In the genomic region with DNA sequence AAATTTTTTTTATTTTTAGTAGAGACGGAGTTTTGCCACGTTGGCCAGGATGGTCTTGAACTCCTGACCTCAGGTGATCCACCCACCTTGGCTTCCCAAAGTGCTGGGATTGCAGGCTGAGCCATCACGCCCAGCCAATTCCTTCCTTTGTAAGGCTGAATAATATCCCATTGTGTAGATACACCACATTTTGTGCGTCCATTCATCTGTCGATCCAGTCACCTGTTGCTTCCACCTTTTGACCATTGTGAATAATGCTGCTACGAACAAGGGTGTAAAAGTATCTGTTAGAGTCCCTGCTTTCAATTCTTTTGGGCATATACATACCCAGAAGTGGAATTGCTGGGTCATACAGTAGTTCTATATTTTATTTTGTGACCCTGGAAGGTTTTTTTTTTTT, we compare ENCODE assay signal across 22 cellular contexts. TPM values are rescaled to one million over a fixed set of nuclear protein-coding genes. Genes with fewer than 3 reads are reported as not detected.
A peak's percentile ranks its signal among the peaks of the same experiment; 100 is the strongest.
DNase-seq lines count a peak whose midpoint lies in the region; ATAC-seq and TF ChIP-seq lines count a peak whose summit lies in the region.
"Had no signal": no experiment of that assay in that cellular context is flagged by ENCODE, and none has a peak within 500 bp of the region (broad histone marks: within the 10 kb centered on the region; RNA-seq: fewer than 3 reads in every experiment).

No MANE protein-coding gene starts in this region.

- H3K36me3 ChIP-seq in HEK293 (ENCODE audit: control insufficient read depth in 2 of 2, insufficient read depth in 1 of 2, low read length in 2 of 2), result no peaks in the 10 kb centered on the region
- peaks cover 35% of the 10 kb centered on the region for H3K36me3 ChIP-seq in CD8-positive, alpha-beta memory T cell (ENCODE audit: insufficient read depth, low read length)

- no peaks in the 10 kb centered on the region for H3K9me3 Mint-ChIP-seq in activated naive CD8-positive, alpha-beta T cell (ENCODE audit: low read depth)
- no peaks in the 10 kb centered on the region for H3K9me3 Mint-ChIP-seq in activated naive CD8-positive, alpha-beta T cell treated with anti-CD3 and anti-CD28 coated beads, Interleukin-2, amount 50 U/mL, for 24 hours
- no peaks in the 10 kb centered on the region for H3K9me3 Mint-ChIP-seq in stimulated activated effector memory CD8-positive, alpha-beta T cell treated with anti-CD3 and anti-CD28 coated beads, Interleukin-12 subunit alpha, Interleukin-12 subunit beta, amount 100 ng/mL, for 72 hours
- H3K9me3 Mint-ChIP-seq in CD8-positive, alpha-beta memory T cell, result no peaks in the 10 kb centered on the region
- H3K9me3 Mint-ChIP-seq: CD4-positive, alpha-beta memory T cell; CD4-positive, CD25-positive, alpha-beta regulatory T cell had no signal

- peak overlapping the region; percentile 1 for H3K27ac Mint-ChIP-seq in activated naive CD8-positive, alpha-beta T cell
- H3K27ac Mint-ChIP-seq in activated naive CD8-positive, alpha-beta T cell treated with anti-CD3 and anti-CD28 coated beads, Interleukin-2, amount 50 U/mL, for 24 hours, result no peak overlapping the region
- peak overlapping the region; percentile 83 for H3K27ac Mint-ChIP-seq in T-helper 17 cell
- peak overlapping the region; percentile 85 for H3K27ac Mint-ChIP-seq in stimulated activated effector memory CD8-positive, alpha-beta T cell treated with anti-CD3 and anti-CD28 coated beads, Interleukin-12 subunit alpha, Interleukin-12 subunit beta, amount 100 ng/mL, for 72 hours
- H3K27ac Mint-ChIP-seq in CD8-positive, alpha-beta memory T cell, result peak overlapping the region in 3 of 8 donors; percentile 5 to 47 (median 8)
- H3K27ac Mint-ChIP-seq: B cell, CD14-positive monocyte had no signal

- no peak for DNase-seq in activated naive CD8-positive, alpha-beta T cell treated with anti-CD3 and anti-CD28 coated beads, Interleukin-2, amount 50 U/mL, for 24 hours
- no peak for DNase-seq in T-helper 17 cell
- no peak for DNase-seq in stimulated activated effector memory CD8-positive, alpha-beta T cell treated with anti-CD3 and anti-CD28 coated beads, Interleukin-12 subunit alpha, Interleukin-12 subunit beta, amount 100 ng/mL, for 72 hours (ENCODE audit: low spot score in 2 of 2)
- no peak for DNase-seq in CD8-positive, alpha-beta memory T cell
- no peak for DNase-seq in activated CD4-positive, alpha-beta T cell treated with anti-CD3 and anti-CD28 coated beads, Interleukin-2, amount 50 U/mL, for 48 hours
- DNase-seq: AML-193; C1 segment of cervical spinal cord; Caco-2; Calu3; CD4-positive, alpha-beta memory T cell; CD4-positive, CD25-positive, alpha-beta regulatory T cell; DMS79 treated with DMSO at 0.1 percent for 48 hours; GF-D8 had no signal

- H3K27ac ChIP-seq in HEK293 (ENCODE audit: extremely low read depth, low read depth, low read length), result no peak overlapping the region
- no peak overlapping the region for H3K27ac ChIP-seq in CD8-positive, alpha-beta memory T cell (ENCODE audit: low read depth, low read length)
- H3K27ac ChIP-seq: 22Rv1, A549, BLaER1 had no signal

- no peaks in the 10 kb centered on the region for H3K36me3 Mint-ChIP-seq in activated naive CD8-positive, alpha-beta T cell
- peaks cover 5% of the 10 kb centered on the region for H3K36me3 Mint-ChIP-seq in activated naive CD8-positive, alpha-beta T cell treated with anti-CD3 and anti-CD28 coated beads, Interleukin-2, amount 50 U/mL, for 24 hours (ENCODE audit: low read depth)
- peaks cover 5% of the 10 kb centered on the region for H3K36me3 Mint-ChIP-seq in T-helper 17 cell (ENCODE audit: low read depth)
- H3K36me3 Mint-ChIP-seq in stimulated activated effector memory CD8-positive, alpha-beta T cell treated with anti-CD3 and anti-CD28 coated beads, Interleukin-12 subunit alpha, Interleukin-12 subunit beta, amount 100 ng/mL, for 72 hours, result peaks cover 65% of the 10 kb centered on the region
- peaks cover 0 to 62% (median 10%) of the 10 kb centered on the region in 3 donors for H3K36me3 Mint-ChIP-seq in CD8-positive, alpha-beta memory T cell

- no peaks in the 10 kb centered on the region for H3K27me3 Mint-ChIP-seq in activated naive CD8-positive, alpha-beta T cell
- H3K27me3 Mint-ChIP-seq in activated naive CD8-positive, alpha-beta T cell treated with anti-CD3 and anti-CD28 coated beads, Interleukin-2, amount 50 U/mL, for 24 hours, result no peaks in the 10 kb centered on the region
- no peaks in the 10 kb centered on the region for H3K27me3 Mint-ChIP-seq in T-helper 17 cell
- H3K27me3 Mint-ChIP-seq in CD8-positive, alpha-beta memory T cell, result no peaks in the 10 kb centered on the region
- H3K27me3 Mint-ChIP-seq: B cell; CD4-positive, alpha-beta memory T cell; CD4-positive, CD25-positive, alpha-beta regulatory T cell had no signal

- H3K4me1 Mint-ChIP-seq in activated naive CD8-positive, alpha-beta T cell (ENCODE audit: low read depth), result peaks cover under 1% of the 10 kb centered on the region
- H3K4me1 Mint-ChIP-seq in activated naive CD8-positive, alpha-beta T cell treated with anti-CD3 and anti-CD28 coated beads, Interleukin-2, amount 50 U/mL, for 24 hours, result peaks cover 2% of the 10 kb centered on the region
- H3K4me1 Mint-ChIP-seq in T-helper 17 cell, result peaks cover 5% of the 10 kb centered on the region
- peaks cover 15% of the 10 kb centered on the region for H3K4me1 Mint-ChIP-seq in stimulated activated effector memory CD8-positive, alpha-beta T cell treated with anti-CD3 and anti-CD28 coated beads, Interleukin-12 subunit alpha, Interleukin-12 subunit beta, amount 100 ng/mL, for 72 hours
- peaks cover 4 to 7% (median 6%) of the 10 kb centered on the region in 3 donors for H3K4me1 Mint-ChIP-seq in CD8-positive, alpha-beta memory T cell

- H3K27me3 ChIP-seq in CD8-positive, alpha-beta memory T cell (ENCODE audit: insufficient read depth, low read length, poor library complexity, severe bottlenecking), result no peaks in the 10 kb centered on the region
- H3K27me3 ChIP-seq: BLaER1 had no signal

- H3K4me3 Mint-ChIP-seq in activated naive CD8-positive, alpha-beta T cell, result no peak overlapping the region
- H3K4me3 Mint-ChIP-seq in activated naive CD8-positive, alpha-beta T cell treated with anti-CD3 and anti-CD28 coated beads, Interleukin-2, amount 50 U/mL, for 24 hours, result no peak overlapping the region
- H3K4me3 Mint-ChIP-seq in T-helper 17 cell, result no peak overlapping the region
- H3K4me3 Mint-ChIP-seq in stimulated activated effector memory CD8-positive, alpha-beta T cell treated with anti-CD3 and anti-CD28 coated beads, Interleukin-12 subunit alpha, Interleukin-12 subunit beta, amount 100 ng/mL, for 72 hours, result no peak overlapping the region
- no peak overlapping the region for H3K4me3 Mint-ChIP-seq in CD8-positive, alpha-beta memory T cell
- H3K4me3 Mint-ChIP-seq: B cell; CD14-positive monocyte; CD4-positive, alpha-beta memory T cell; CD4-positive, CD25-positive, alpha-beta regulatory T cell had no signal

- TF ChIP-seq CTCF in HEK293 (tag by site-specific recombination; IDR thresholded peaks at IDR 0.05), result no peak

- no peak overlapping the region for H3K4me3 ChIP-seq in HEK293 (ENCODE audit: low read depth, low read length)
- H3K4me3 ChIP-seq in CD8-positive, alpha-beta memory T cell (ENCODE audit: low read length), result no peak overlapping the region
- H3K4me3 ChIP-seq: A549, BLaER1, GM12878 had no signal

- no peak for ATAC-seq in activated naive CD8-positive, alpha-beta T cell treated with anti-CD3 and anti-CD28 coated beads, Interleukin-2, amount 50 U/mL, for 24 hours
- no peak for ATAC-seq in T-helper 17 cell
- ATAC-seq in stimulated activated effector memory CD8-positive, alpha-beta T cell treated with anti-CD3 and anti-CD28 coated beads, Interleukin-12 subunit alpha, Interleukin-12 subunit beta, amount 100 ng/mL, for 72 hours, result no peak
- ATAC-seq: A549, GM12878 had no signal

- H3K4me1 ChIP-seq in HEK293 (ENCODE audit: control insufficient read depth, insufficient read depth, low read length), result no peaks in the 10 kb centered on the region
- H3K4me1 ChIP-seq in CD8-positive, alpha-beta memory T cell (ENCODE audit: insufficient read depth, low read length), result no peaks in the 10 kb centered on the region
- H3K4me1 ChIP-seq: Caco-2 had no signal

- H3K9me3 ChIP-seq in HEK293 (ENCODE audit: control insufficient read depth, insufficient read depth, low read depth, low read length), result no peaks in the 10 kb centered on the region
- no peaks in the 10 kb centered on the region for H3K9me3 ChIP-seq in T-helper 17 cell (ENCODE audit: control insufficient read depth, low read length, poor library complexity, severe bottlenecking)
- H3K9me3 ChIP-seq in CD8-positive, alpha-beta memory T cell (ENCODE audit: low read length), result no peaks in the 10 kb centered on the region
- H3K9me3 ChIP-seq: A549, BLaER1, Caco-2 had no signal

- CTCF ChIA-PET in HEK293 (lab: Yijun Ruan, JAX), result interaction anchor here (1.1 kb wide), 1 partner anchor 16 kb away, joined by 3 read pairs; no protein-coding TSS in a partner anchor
- CTCF ChIA-PET in CD8-positive, alpha-beta memory T cell (lab: Charles Lee), result interaction anchor here (2.1 kb wide), 1 partner anchor 15 kb away, joined by 6 read pairs; a partner anchor contains a TSS

- POLR2A ChIA-PET in HEK293 (lab: Yijun Ruan, JAX), result interaction anchor here (0.7 to 3.6 kb wide), 3 partner anchors 8 to 105 kb away, joined by 4 to 41 read pairs (median 4); no protein-coding TSS in a partner anchor
- POLR2A ChIA-PET in CD8-positive, alpha-beta memory T cell (lab: Charles Lee), result no interaction called here

TF ChIP-seq in HEK293, 187 proteins besides CTCF, POLR2A, EP300 and RAD21 (continues in another document):
- TF ChIP-seq ZNF175 (tag by site-specific recombination; IDR thresholded peaks at IDR 0.05) (no peak), ZNF302 (tag by site-specific recombination; IDR thresholded peaks at IDR 0.05; ENCODE audit: low read depth) (no peak), ZSCAN23 (tag by site-specific recombination; IDR thresholded peaks at IDR 0.05) (no peak), SCRT2 (tag by site-specific recombination; IDR thresholded peaks at IDR 0.05) (peak; percentile 97), ZNF16 (tag by site-specific recombination; IDR thresholded peaks at IDR 0.05; ENCODE audit: low read depth) (no peak), SCRT1 (tag by site-specific recombination; IDR thresholded peaks at IDR 0.05; ENCODE audit: borderline replicate concordance) (peak; percentile 95), ZNF184 (tag by site-specific recombination; IDR thresholded peaks at IDR 0.05) (no peak), ZNF221 (tag by site-specific recombination; IDR thresholded peaks at IDR 0.05; ENCODE audit: borderline replicate concordance) (no peak)
- TF ChIP-seq, protein P1, sequence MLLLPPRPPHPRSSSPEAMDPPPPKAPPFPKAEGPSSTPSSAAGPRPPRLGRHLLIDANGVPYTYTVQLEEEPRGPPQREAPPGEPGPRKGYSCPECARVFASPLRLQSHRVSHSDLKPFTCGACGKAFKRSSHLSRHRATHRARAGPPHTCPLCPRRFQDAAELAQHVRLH (tag by site-specific recombination; IDR thresholded peaks at IDR 0.05), result no peak

RNA-seq across cellular contexts. Expression of a gene that starts 15.3 kb away (rescaled TPM):
- 10 to 100 TPM; 87.1 to 91.1 TPM for total RNA-seq in T-helper 17 cell
- total RNA-seq in CD8-positive, alpha-beta memory T cell, result 10 to 100 TPM; 60.0 to 67.3 TPM
- polyA plus RNA-seq in CD8-positive, alpha-beta memory T cell, result 134 TPM
- total RNA-seq: A172 had no signal

RNA-seq across cellular contexts. Expression of a gene that starts 49.8 kb away (rescaled TPM):
- 100 to 1,000 TPM; 819 to 876 TPM for total RNA-seq in T-helper 17 cell
- 1,000 to 10,000 TPM; 1,678 to 1,690 TPM for total RNA-seq in CD8-positive, alpha-beta memory T cell
- 2,132 TPM for polyA plus RNA-seq in CD8-positive, alpha-beta memory T cell
